In genomic region chr16:3519581-3519980, GRCh38 we compare ENCODE assay signal across 1 cellular context.
TF ChIP-seq lines count a peak whose summit lies in the region.

No MANE protein-coding gene starts in this region.

TF ChIP-seq in HepG2, 621 proteins besides CTCF, POLR2A, EP300 and RAD21:
- no peak for TF ChIP-seq ZNF30 (CRISPR knock-in tag; IDR thresholded peaks at IDR 0.05)
- no peak for TF ChIP-seq RNF2 (conservative IDR thresholded peaks at IDR 0.05; ENCODE audit: low read depth)
- TF ChIP-seq TBX3 (IDR thresholded peaks at IDR 0.05; ENCODE audit: borderline replicate concordance) = no peak
